ENCODE assay signal across 13 cellular contexts in genomic region chr1:183983371-183984105, GRCh38. TPM values are rescaled to one million over a fixed set of nuclear protein-coding genes. Genes with fewer than 3 reads are reported as not detected.
A peak's percentile ranks its signal among the peaks of the same experiment; 100 is the strongest.
DNase-seq lines count a peak whose midpoint lies in the region; ATAC-seq and TF ChIP-seq lines count a peak whose summit lies in the region.
"Had no signal": no experiment of that assay in that cellular context is flagged by ENCODE, and none has a peak within 500 bp of the region (broad histone marks: within the 10 kb centered on the region; RNA-seq: fewer than 3 reads in every experiment).

No MANE protein-coding gene starts in this region.

- 51 to 53% methylated on average over 8 to 9 of the region's 9 CpGs for WGBS in tibial nerve, 2 donors

- peaks cover 0 to 6% (median 0%) of the 10 kb centered on the region in 4 donors for H3K4me1 ChIP-seq in tibial nerve

- TF ChIP-seq CTCF in tibial nerve (IDR thresholded peaks at IDR 0.05): no peak

- TF ChIP-seq EP300 in tibial nerve (IDR thresholded peaks at IDR 0.05): no peak

- no peak overlapping the region for H3K27ac ChIP-seq in tibial nerve

- peak; percentile 53 for ATAC-seq in Right ventricle myocardium inferior
- ATAC-seq in HG02798 (IDR thresholded peaks at IDR 0.05; ENCODE audit: poor library complexity, unreplicated experiment): no peak
- no peak for ATAC-seq in GM21367 (IDR thresholded peaks at IDR 0.05; ENCODE audit: unreplicated experiment)
- ATAC-seq: naive thymus-derived CD8-positive, alpha-beta T cell had no signal

- intact Hi-C loops in Right ventricle myocardium inferior (cut with DNase I) (no loop called here), cardiac septum (cut with DNase I) (no loop called here)

- H3K36me3 ChIP-seq in tibial nerve: no peaks in the 10 kb centered on the region

- no peaks in the 10 kb centered on the region for H3K9me3 ChIP-seq in tibial nerve

- H3K4me3 ChIP-seq in tibial nerve: no peak overlapping the region

- H3K27me3 ChIP-seq in tibial nerve: no peaks in the 10 kb centered on the region

- TF ChIP-seq POLR2A in tibial nerve (IDR thresholded peaks at IDR 0.05): no peak

- DNase-seq in Right ventricle myocardium inferior (ENCODE audit: missing footprints) (no peak), cardiac septum (ENCODE audit: low spot score) (no peak), fibroblast of peridontal ligament (ENCODE audit: extremely low read depth) (peak; percentile 38), myocyte (ENCODE audit: low read depth) (peak; percentile 50), NAMALWA (ENCODE audit: low spot score) (no peak), tibial nerve (ENCODE audit: low spot score in 2 of 2) (no peak)
- DNase-seq: activated naive CD8-positive, alpha-beta T cell treated with anti-CD3 and anti-CD28 coated beads for 36 hours; cortex of kidney; HCEC 1CT; naive thymus-derived CD8-positive, alpha-beta T cell; NCI-H2081 had no signal

RNA-seq across cellular contexts. Expression of gene COLGALT2, which starts 54.0 kb away (rescaled TPM):
- total RNA-seq in Right ventricle myocardium inferior: 3.6 TPM
- total RNA-seq in cardiac septum: 7.5 TPM
- total RNA-seq in myocyte: 6.0 and 11.4 TPM in 2 replicates
- polyA plus RNA-seq in myocyte (2012): 5.5 TPM
- total RNA-seq in tibial nerve: 1 to 10 TPM in 3 of 4 donors, under 1 TPM in 1; 0.90 to 9.8 (median 5.3) TPM

Comparison
In these comparisons a context has a peak if more than half of its experiments do, and no peak if none do; other contexts are left out.
1. DNase-seq: peak in fibroblast of peridontal ligament (single experiment) and myocyte (single experiment); none in Right ventricle myocardium inferior (single experiment), cardiac septum (single experiment), NAMALWA (single experiment) and tibial nerve (0 of 2).